In the genomic region with DNA sequence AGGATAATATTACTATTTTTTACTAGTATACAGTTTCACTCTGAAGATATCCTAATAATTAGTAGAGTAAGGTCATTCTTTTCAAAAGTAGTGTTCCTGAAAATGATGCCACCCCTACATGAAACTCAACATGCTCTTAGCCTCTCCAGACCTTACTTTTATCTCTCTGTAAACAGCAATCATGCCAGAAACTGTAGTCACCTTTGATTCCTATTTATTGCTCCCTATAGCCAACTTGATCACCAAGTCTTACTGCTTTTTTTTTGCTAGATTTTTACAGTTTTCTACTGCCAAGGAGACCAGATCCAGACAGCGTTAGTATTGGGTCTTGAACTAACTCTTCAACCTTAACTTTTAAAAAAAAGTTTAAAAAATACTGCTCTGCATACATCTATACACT, we compare ENCODE assay signal across 9 cellular contexts.
"Had no signal": no experiment of that assay in that cellular context is flagged by ENCODE, and none has a peak within 500 bp of the region (broad histone marks: within the 10 kb centered on the region; RNA-seq: fewer than 3 reads in every experiment).

No MANE protein-coding gene starts in this region.

- H3K27me3 Mint-ChIP-seq: IgD-negative memory B cell had no signal

- H3K9ac ChIP-seq: GM23248, KMS-11 had no signal

- H3K27ac Mint-ChIP-seq: IgD-negative memory B cell had no signal

- FAIRE-seq: HepG2 had no signal

- H3K4me3 Mint-ChIP-seq: H9, IgD-negative memory B cell had no signal

- DNase-seq: GM23248, GOT3, H9, HCEC 1CT, KBM-7 had no signal

- ATAC-seq: HepG2 had no signal

- H3K4me1 Mint-ChIP-seq: IgD-negative memory B cell had no signal

- H2AFZ ChIP-seq: GM23248 had no signal

- H3K27ac ChIP-seq: GM23248, HL-60, KMS-11 had no signal

- H3K9me3 Mint-ChIP-seq: H9, IgD-negative memory B cell had no signal

- H3K4me3 ChIP-seq: GM23248 had no signal

- H3K4me2 ChIP-seq: KMS-11 had no signal
